ENCODE assay signal across 19 cellular contexts in the genomic region with DNA sequence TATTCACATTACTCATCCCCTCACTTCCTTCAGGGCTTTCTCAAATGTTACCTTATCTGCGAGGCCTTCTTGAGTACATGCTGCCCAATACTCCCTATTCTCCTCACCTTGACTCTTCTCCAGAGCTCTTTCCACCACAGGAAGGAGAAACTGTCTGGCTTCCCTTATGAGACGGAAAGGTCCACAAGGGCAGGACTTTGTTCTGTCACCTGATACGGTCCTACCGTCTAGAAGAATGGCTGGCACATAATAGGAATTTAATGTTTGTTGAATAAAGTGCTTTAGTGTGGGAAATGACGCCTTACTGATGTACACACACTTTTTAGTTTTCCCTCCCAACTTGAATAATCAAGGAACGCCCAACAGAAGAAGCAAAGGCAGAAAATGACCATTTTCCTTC. TPM values are rescaled to one million over a fixed set of nuclear protein-coding genes. Genes with fewer than 3 reads are reported as not detected.
A peak's percentile ranks its signal among the peaks of the same experiment; 100 is the strongest.
DNase-seq lines count a peak whose midpoint lies in the region; ATAC-seq and TF ChIP-seq lines count a peak whose summit lies in the region.
"Had no signal": no experiment of that assay in that cellular context is flagged by ENCODE, and none has a peak within 500 bp of the region (broad histone marks: within the 10 kb centered on the region; RNA-seq: fewer than 3 reads in every experiment).

No MANE protein-coding gene starts in this region.

- H3K36me3 Mint-ChIP-seq in activated CD4-positive, alpha-beta T cell treated with anti-CD3 and anti-CD28 coated beads, Interleukin-2, amount 10 ng/mL, durations not matched to agents 24 days and 14 days (ENCODE audit: low read depth): peaks cover 14% of the 10 kb centered on the region
- H3K36me3 Mint-ChIP-seq in HFFc6 (ENCODE audit: low read depth) (peaks cover 15% of the 10 kb centered on the region), chondrocyte (ENCODE audit: low read depth) (peaks cover 4% of the 10 kb centered on the region), nephron progenitor cell (ENCODE audit: low read depth) (peaks cover 32% of the 10 kb centered on the region)

- ATAC-seq in GM18858 (IDR thresholded peaks at IDR 0.05; ENCODE audit: unreplicated experiment) (no peak), HG03565 (IDR thresholded peaks at IDR 0.05; ENCODE audit: unreplicated experiment) (no peak)
- ATAC-seq: foreskin keratinocyte; stimulated activated memory B cell treated with anti-CD40 and anti-IgM and Interleukin-4, amounts not matched to agents 10 μg/mL and 1 μg/mL and 100 μg/mL, for 72 hours had no signal

- H3K36me3 ChIP-seq in WERI-Rb-1: peaks cover 16% of the 10 kb centered on the region

- H3K4me3 Mint-ChIP-seq in activated CD4-positive, alpha-beta T cell treated with anti-CD3 and anti-CD28 coated beads, Interleukin-2, amount 10 ng/mL, durations not matched to agents 24 days and 14 days: peak overlapping the region; percentile 15
- no peak overlapping the region; the same call in 1 of the 2 replicates for H3K4me3 Mint-ChIP-seq in HFFc6
- no peak overlapping the region for H3K4me3 Mint-ChIP-seq in chondrocyte (ENCODE audit: unreplicated experiment)
- no peak overlapping the region for H3K4me3 Mint-ChIP-seq in nephron progenitor cell
- H3K4me3 Mint-ChIP-seq: stimulated activated memory B cell treated with anti-CD40 and anti-IgM and Interleukin-4, amounts not matched to agents 10 μg/mL and 1 μg/mL and 100 μg/mL, for 72 hours had no signal

- no peak overlapping the region for H3K4me3 ChIP-seq in WERI-Rb-1 (ENCODE audit: low read depth, low read length)
- H3K4me3 ChIP-seq: ascending aorta, Peyer's patch, SK-N-MC had no signal

- H3K27me3 ChIP-seq in WERI-Rb-1 (ENCODE audit: insufficient read depth, low read depth, severe bottlenecking): no peaks in the 10 kb centered on the region
- H3K27me3 ChIP-seq: ascending aorta, foreskin keratinocyte, Peyer's patch had no signal

- peaks cover 58% of the 10 kb centered on the region for H3K4me1 Mint-ChIP-seq in activated CD4-positive, alpha-beta T cell treated with anti-CD3 and anti-CD28 coated beads, Interleukin-2, amount 10 ng/mL, durations not matched to agents 24 days and 14 days
- H3K4me1 Mint-ChIP-seq in HFFc6 (ENCODE audit: low read depth) (peaks cover 24% of the 10 kb centered on the region), chondrocyte (ENCODE audit: low read depth) (peaks cover 53% of the 10 kb centered on the region), nephron progenitor cell (peaks cover 10% of the 10 kb centered on the region)

- no peak for DNase-seq in activated CD4-positive, alpha-beta T cell treated with anti-CD3 and anti-CD28 coated beads, Interleukin-2, amount 10 ng/mL, durations not matched to agents 24 days and 14 days
- DNase-seq in activated CD4-positive, alpha-beta T cell treated with anti-CD3 and anti-CD28 coated beads for 48 hours: no peak
- DNase-seq in HFFc6 (no peak), chondrocyte (ENCODE audit: low spot score) (no peak), nephron progenitor cell (no peak), WERI-Rb-1 (no peak)
- DNase-seq: activated CD8-positive, alpha-beta memory T cell treated with anti-CD3 and anti-CD28 coated beads for 24 hours; activated gamma-delta T cell; CD4-positive, CD25-positive, alpha-beta regulatory T cell; foreskin keratinocyte; NCI-H1436 treated with DMSO at 0.1 percent for 48 hours; NCI-H82; Peyer's patch; trophoblast cell had no signal

- no peaks in the 10 kb centered on the region for H3K27me3 Mint-ChIP-seq in activated CD4-positive, alpha-beta T cell treated with anti-CD3 and anti-CD28 coated beads, Interleukin-2, amount 10 ng/mL, durations not matched to agents 24 days and 14 days
- H3K27me3 Mint-ChIP-seq in HFFc6 (ENCODE audit: insufficient read depth): no peaks in the 10 kb centered on the region
- H3K27me3 Mint-ChIP-seq in chondrocyte (ENCODE audit: low read depth): no peaks in the 10 kb centered on the region
- no peaks in the 10 kb centered on the region for H3K27me3 Mint-ChIP-seq in nephron progenitor cell (ENCODE audit: low read depth, poor library complexity)
- H3K27me3 Mint-ChIP-seq: CD4-positive, CD25-positive, alpha-beta regulatory T cell; stimulated activated memory B cell treated with anti-CD40 and anti-IgM and Interleukin-4, amounts not matched to agents 10 μg/mL and 1 μg/mL and 100 μg/mL, for 72 hours had no signal

- no peaks in the 10 kb centered on the region for H3K9me3 Mint-ChIP-seq in activated CD4-positive, alpha-beta T cell treated with anti-CD3 and anti-CD28 coated beads, Interleukin-2, amount 10 ng/mL, durations not matched to agents 24 days and 14 days
- no peaks in the 10 kb centered on the region for H3K9me3 Mint-ChIP-seq in HFFc6
- H3K9me3 Mint-ChIP-seq in chondrocyte (ENCODE audit: low read depth): no peaks in the 10 kb centered on the region
- H3K9me3 Mint-ChIP-seq in nephron progenitor cell: no peaks in the 10 kb centered on the region
- H3K9me3 Mint-ChIP-seq: CD4-positive, CD25-positive, alpha-beta regulatory T cell; stimulated activated memory B cell treated with anti-CD40 and anti-IgM and Interleukin-4, amounts not matched to agents 10 μg/mL and 1 μg/mL and 100 μg/mL, for 72 hours had no signal

- intact Hi-C loops in activated CD4-positive, alpha-beta T cell treated with anti-CD3 and anti-CD28 coated beads, Interleukin-2, amount 10 ng/mL, durations not matched to agents 24 days and 14 days (cut with micrococcal nuclease): loop anchor here (5.0 kb wide), 2 partner anchors 152 to 307 kb away; a partner anchor contains a TSS

- no peak overlapping the region for H3K27ac ChIP-seq in WERI-Rb-1
- H3K27ac ChIP-seq: ascending aorta, foreskin keratinocyte, SK-N-MC had no signal

- H3K9me3 ChIP-seq in WERI-Rb-1 (ENCODE audit: severe bottlenecking): no peaks in the 10 kb centered on the region
- H3K9me3 ChIP-seq: ascending aorta, Peyer's patch had no signal

- TF ChIP-seq CTCF in HFFc6 (IDR thresholded peaks at IDR 0.05) (no peak), chondrocyte (IDR thresholded peaks at IDR 0.05) (no peak), nephron progenitor cell (IDR thresholded peaks at IDR 0.05) (no peak), WERI-Rb-1 (IDR thresholded peaks at IDR 0.05; ENCODE audit: low read depth, low read length) (no peak)

- peak overlapping the region; percentile 50 for H3K27ac Mint-ChIP-seq in activated CD4-positive, alpha-beta T cell treated with anti-CD3 and anti-CD28 coated beads, Interleukin-2, amount 10 ng/mL, durations not matched to agents 24 days and 14 days
- H3K27ac Mint-ChIP-seq in HFFc6: peak overlapping the region; percentile 99
- peak overlapping the region; percentile 14 for H3K27ac Mint-ChIP-seq in chondrocyte (ENCODE audit: unreplicated experiment)
- peak overlapping the region; percentile 6 for H3K27ac Mint-ChIP-seq in nephron progenitor cell

RNA-seq across cellular contexts. Expression of a gene that starts 52.5 kb away (rescaled TPM):
- total RNA-seq in activated CD4-positive, alpha-beta T cell treated with anti-CD3 and anti-CD28 coated beads, Interleukin-2, amount 10 ng/mL, durations not matched to agents 24 days and 14 days: 51.5 and 57.9 TPM in 2 replicates
- 10 to 100 TPM; 75.0 to 95.8 (median 89.0) TPM for total RNA-seq in HFFc6 (2021; fragmentation: NEBNext Ultra II Directional; extraction: Animal tissue kit (Norgen Biotek cat#: 25700))
- total RNA-seq in chondrocyte: 44.5 to 50.5 TPM (median 49.0 TPM) in 3 replicates

Comparison
In these comparisons a context has a peak if more than half of its experiments do, and no peak if none do; other contexts are left out.
1. H3K27ac Mint-ChIP-seq: peak in every context shown above with its lines; median percentile 99 in HFFc6; 50 in activated CD4-positive, alpha-beta T cell treated with anti-CD3 and anti-CD28 coated beads, Interleukin-2, amount 10 ng/mL, durations not matched to agents 24 days and 14 days; 14 in chondrocyte; 6 in nephron progenitor cell.